In genomic region chr7:99440195-99440594, GRCh38 we compare ENCODE assay signal across 10 cellular contexts. TPM values are rescaled to one million over a fixed set of nuclear protein-coding genes. Genes with fewer than 3 reads are reported as not detected.
DNase-seq lines count a peak whose midpoint lies in the region; ATAC-seq and TF ChIP-seq lines count a peak whose summit lies in the region.
"Had no signal": no experiment of that assay in that cellular context is flagged by ENCODE, and none has a peak within 500 bp of the region (broad histone marks: within the 10 kb centered on the region; RNA-seq: fewer than 3 reads in every experiment).

No MANE protein-coding gene starts in this region.

- H3K4me1 ChIP-seq in HAP-1: peaks cover 6% of the 10 kb centered on the region

- H3K4me1 Mint-ChIP-seq in T-cell: peaks cover 32 to 41% (median 39%) of the 10 kb centered on the region in 3 donors

- H3K9me3 ChIP-seq in HAP-1: no peaks in the 10 kb centered on the region
- H3K9me3 ChIP-seq: ovary had no signal

- POLR2A ChIA-PET in T-cell (lab: Charles Lee): no interaction called here

- 66 to 72% methylated on average over 9 of the region's 9 CpGs for WGBS in lower leg skin, 2 donors

- no peak for TF ChIP-seq CTCF in fibroblast of mammary gland (conservative IDR thresholded peaks at IDR 0.05; ENCODE audit: control insufficient read depth, insufficient read depth, low read depth, low read length)
- TF ChIP-seq CTCF in lower leg skin (IDR thresholded peaks at IDR 0.05): no peak

- peak overlapping the region in 1 of 2 donors; percentile 92 for H3K27ac Mint-ChIP-seq in T-cell

- H3K27me3 ChIP-seq in HAP-1 (ENCODE audit: low read depth): no peaks in the 10 kb centered on the region
- H3K27me3 ChIP-seq: ovary had no signal

- DNase-seq in HAP-1 (ENCODE audit: low spot score in 2 of 2): no peak
- no peak for DNase-seq in T-cell
- peak; percentile 23 for DNase-seq in fibroblast of mammary gland (ENCODE audit: low read depth)
- no peak for DNase-seq in NK-92 (lab: John Stamatoyannopoulos, UW; ENCODE audit: unreplicated experiment)
- no peak for DNase-seq in lower leg skin (ENCODE audit: low spot score in 2 of 2)
- DNase-seq: activated naive CD4-positive, alpha-beta T cell treated with anti-CD3 and anti-CD28 coated beads, Interleukin-2, amount 50 U/mL, for 16 hours; NCI-H2081 treated with DMSO at 0.1 percent for 48 hours; ovary had no signal

- ATAC-seq in T-cell (replicated peaks in 1 of 4): no peak
- ATAC-seq in GM18520 (IDR thresholded peaks at IDR 0.05; ENCODE audit: unreplicated experiment): no peak

- no peaks in the 10 kb centered on the region for H3K9me3 Mint-ChIP-seq in T-cell

- H3K27ac ChIP-seq in skin epidermis: peak overlapping the region in 8 of 21 experiments; percentile 85 to 96 (median 91)
- H3K27ac ChIP-seq: ovary had no signal

- peaks cover 14% of the 10 kb centered on the region for H3K36me3 Mint-ChIP-seq in T-cell

- peaks cover 45% of the 10 kb centered on the region for H3K36me3 ChIP-seq in HAP-1 (replicated peaks)
- H3K36me3 ChIP-seq: ovary had no signal

- no peak for TF ChIP-seq POLR2A in lower leg skin (IDR thresholded peaks at IDR 0.05)

- intact Hi-C loops in lower leg skin (cut with DNase I; ENCODE audit: low total_unique reads): no loop called here

- in situ Hi-C loops in HAP-1 (cut with MboI; ENCODE audit: low sequenced_read_pairs): no loop called here

- CTCF ChIA-PET in T-cell (lab: Charles Lee): no interaction called here

- peak overlapping the region; percentile 91 to 100 (median 95) for H3K4me3 Mint-ChIP-seq in T-cell

- H3K27me3 Mint-ChIP-seq in T-cell: no peaks in the 10 kb centered on the region

- peak overlapping the region; percentile 89; the same call in 1 of the 2 replicates for H3K4me3 ChIP-seq in HAP-1
- H3K4me3 ChIP-seq in fibroblast of mammary gland (ENCODE audit: control insufficient read depth, low read depth, low read length): peak overlapping the region; percentile 77
- peak overlapping the region in 5 of 7 experiments; percentile 67 to 97 (median 96) for H3K4me3 ChIP-seq in skin epidermis
- no peak overlapping the region for H3K4me3 ChIP-seq in lower leg skin (ENCODE audit: low read depth, poor library complexity, severe bottlenecking)

RNA-seq across cellular contexts. Expression of gene CPSF4, which starts 1.5 kb away (rescaled TPM):
- total RNA-seq in T-cell (10 to 100 TPM; 44.4 to 58.1 (median 52.3) TPM), lower leg skin (10 to 100 TPM; 23.7 to 41.6 (median 28.3) TPM)

RNA-seq across cellular contexts. Expression of gene PTCD1, which starts 1.6 kb away (rescaled TPM):
- total RNA-seq in T-cell (10 to 100 TPM in 3 of 5 donors, 1 to 10 TPM in 2; 5.4 to 11.6 (median 10.5) TPM), lower leg skin (10 to 100 TPM in 1 of 4 donors, 1 to 10 TPM in 3; 8.5 to 14.2 (median 9.5) TPM)

RNA-seq across cellular contexts. Expression of gene ATP5MF, which starts 25.8 kb away (rescaled TPM):
- total RNA-seq in T-cell (100 to 1,000 TPM in 4 of 5 donors, 10 to 100 TPM in 1; 68.1 to 145 (median 141) TPM), lower leg skin (100 to 1,000 TPM; 332 to 806 (median 519) TPM)

RNA-seq across cellular contexts. Expression of gene BUD31, which starts 31.4 kb away (rescaled TPM):
- total RNA-seq in T-cell (100 to 1,000 TPM in 1 of 5 donors, 10 to 100 TPM in 4; 63.2 to 127 (median 82.3) TPM), lower leg skin (10 to 100 TPM; 48.2 to 71.0 (median 58.5) TPM)

RNA-seq across cellular contexts. Expression of gene PDAP1, which starts 31.8 kb away (rescaled TPM):
- total RNA-seq in T-cell (10 to 100 TPM; 48.1 to 75.7 (median 67.4) TPM), lower leg skin (10 to 100 TPM; 64.8 to 81.8 (median 73.9) TPM)
